ENCODE assay signal across 9 cellular contexts in genomic region chr2:202172439-202173191, GRCh38.
DNase-seq lines count a peak whose midpoint lies in the region; TF ChIP-seq lines count a peak whose summit lies in the region.
"Had no signal": no experiment of that assay in that cellular context is flagged by ENCODE, and none has a peak within 500 bp of the region (broad histone marks: within the 10 kb centered on the region; RNA-seq: fewer than 3 reads in every experiment).

No MANE protein-coding gene starts in this region.

- TF ChIP-seq CTCF in GM20000 (IDR thresholded peaks at IDR 0.05; ENCODE audit: extremely low read depth, missing control alignments): no peak
- TF ChIP-seq CTCF in Caco-2 (IDR thresholded peaks at IDR 0.05; ENCODE audit: insufficient read depth in 1 of 2, low read depth in 1 of 2, low read length in 1 of 2, severe bottlenecking in 1 of 2, unreplicated experiment in 1 of 2): no peak

- CTCF ChIA-PET in Caco-2 (lab: Charles Lee): no interaction called here

- no peaks in the 10 kb centered on the region for H3K27me3 ChIP-seq in Caco-2 (replicated peaks; ENCODE audit: control insufficient read depth, insufficient read depth, low read length)

- H3K27ac Mint-ChIP-seq in Caco-2 (ENCODE audit: unreplicated experiment): no peak overlapping the region
- no peak overlapping the region for H3K27ac Mint-ChIP-seq in activated T-helper 2 cell treated with anti-CD3 and anti-CD28 coated beads, Interferon-gamma antibody, Interleukin-2, Interleukin-4, amounts not matched to agents 10 μg/mL and 5 μg/mL and 100 μg/mL, durations not matched to agents 14 hours and 24 hours and 36 hours

- BruUV-seq in Caco-2 (replicated peaks; lab: Mats Ljungman, UMichigan): no TSS peak

- H3K4me1 ChIP-seq in Caco-2: no peaks in the 10 kb centered on the region

- no peak overlapping the region for H3K4me3 Mint-ChIP-seq in Caco-2 (ENCODE audit: unreplicated experiment)
- H3K4me3 Mint-ChIP-seq in activated T-helper 2 cell treated with anti-CD3 and anti-CD28 coated beads, Interferon-gamma antibody, Interleukin-2, Interleukin-4, amounts not matched to agents 10 μg/mL and 5 μg/mL and 100 μg/mL, durations not matched to agents 14 hours and 24 hours and 36 hours (ENCODE audit: low read depth): no peak overlapping the region

- H3K9me3 ChIP-seq in Caco-2: peaks cover 4% of the 10 kb centered on the region; the same call in 1 of the 2 replicates

- DNase-seq in CD1c-positive myeloid dendritic cell (ENCODE audit: extremely low spot score) (peak; percentile 74), GM20000 (ENCODE audit: low spot score) (peak; percentile 74), RPMI7951 (ENCODE audit: low read depth) (peak; percentile 35), kidney glomerular epithelial cell (lab: John Stamatoyannopoulos, UW) (peak; percentile 23), DMS 273 (lab: John Stamatoyannopoulos, UW; ENCODE audit: unreplicated experiment) (no peak), Caco-2 (no peak), HCEC 1CT (no peak)
- no peak for DNase-seq in activated T-helper 2 cell treated with anti-CD3 and anti-CD28 coated beads, Interferon-gamma antibody, Interleukin-2, Interleukin-4, amounts not matched to agents 10 μg/mL and 5 μg/mL and 100 μg/mL, durations not matched to agents 14 hours and 24 hours and 36 hours (ENCODE audit: low spot score)
- DNase-seq: NCI-H524 had no signal

- no peaks in the 10 kb centered on the region for H3K4me1 Mint-ChIP-seq in Caco-2 (ENCODE audit: low read depth, unreplicated experiment)
- peaks cover 12% of the 10 kb centered on the region for H3K4me1 Mint-ChIP-seq in activated T-helper 2 cell treated with anti-CD3 and anti-CD28 coated beads, Interferon-gamma antibody, Interleukin-2, Interleukin-4, amounts not matched to agents 10 μg/mL and 5 μg/mL and 100 μg/mL, durations not matched to agents 14 hours and 24 hours and 36 hours (ENCODE audit: low read depth)

- no peaks in the 10 kb centered on the region for H3K36me3 Mint-ChIP-seq in Caco-2 (ENCODE audit: insufficient read depth, unreplicated experiment)
- no peaks in the 10 kb centered on the region for H3K36me3 Mint-ChIP-seq in activated T-helper 2 cell treated with anti-CD3 and anti-CD28 coated beads, Interferon-gamma antibody, Interleukin-2, Interleukin-4, amounts not matched to agents 10 μg/mL and 5 μg/mL and 100 μg/mL, durations not matched to agents 14 hours and 24 hours and 36 hours (ENCODE audit: low read depth)

- POLR2A ChIA-PET in Caco-2 (lab: Charles Lee): no interaction called here

- H3K36me3 ChIP-seq in Caco-2 (ENCODE audit: control insufficient read depth, insufficient read depth, low read length): no peaks in the 10 kb centered on the region

- intact Hi-C loops in Caco-2 (cut with micrococcal nuclease; ENCODE audit: unreplicated experiment): no loop called here
- intact Hi-C loops in activated T-helper 2 cell treated with anti-CD3 and anti-CD28 coated beads, Interferon-gamma antibody, Interleukin-2, Interleukin-4, amounts not matched to agents 10 μg/mL and 5 μg/mL and 100 μg/mL, durations not matched to agents 14 hours and 24 hours and 36 hours (cut with micrococcal nuclease): loop anchor here (10.0 kb wide), 1 partner anchor 938 kb away; no protein-coding TSS in a partner anchor

- H3K27me3 Mint-ChIP-seq in Caco-2 (ENCODE audit: insufficient read depth, unreplicated experiment): no peaks in the 10 kb centered on the region
- peaks cover 2% of the 10 kb centered on the region for H3K27me3 Mint-ChIP-seq in activated T-helper 2 cell treated with anti-CD3 and anti-CD28 coated beads, Interferon-gamma antibody, Interleukin-2, Interleukin-4, amounts not matched to agents 10 μg/mL and 5 μg/mL and 100 μg/mL, durations not matched to agents 14 hours and 24 hours and 36 hours (ENCODE audit: low read depth)

- H3K9me3 Mint-ChIP-seq in Caco-2 (ENCODE audit: unreplicated experiment): no peaks in the 10 kb centered on the region
- H3K9me3 Mint-ChIP-seq in activated T-helper 2 cell treated with anti-CD3 and anti-CD28 coated beads, Interferon-gamma antibody, Interleukin-2, Interleukin-4, amounts not matched to agents 10 μg/mL and 5 μg/mL and 100 μg/mL, durations not matched to agents 14 hours and 24 hours and 36 hours: no peaks in the 10 kb centered on the region

- no peak overlapping the region for H3K4me3 ChIP-seq in Caco-2 (ENCODE audit: low read depth, low read length)

Comparison
In these comparisons a context has a peak if more than half of its experiments do, and no peak if none do; other contexts are left out.
1. DNase-seq: peak in CD1c-positive myeloid dendritic cell (single experiment), GM20000 (single experiment), RPMI7951 (single experiment) and kidney glomerular epithelial cell (single experiment); none in DMS 273 (single experiment), Caco-2 (0 of 2), HCEC 1CT (single experiment) and activated T-helper 2 cell treated with anti-CD3 and anti-CD28 coated beads, Interferon-gamma antibody, Interleukin-2, Interleukin-4, amounts not matched to agents 10 μg/mL and 5 μg/mL and 100 μg/mL, durations not matched to agents 14 hours and 24 hours and 36 hours (single experiment).